10 cellular contexts compared by ENCODE assay signal in the genomic region with DNA sequence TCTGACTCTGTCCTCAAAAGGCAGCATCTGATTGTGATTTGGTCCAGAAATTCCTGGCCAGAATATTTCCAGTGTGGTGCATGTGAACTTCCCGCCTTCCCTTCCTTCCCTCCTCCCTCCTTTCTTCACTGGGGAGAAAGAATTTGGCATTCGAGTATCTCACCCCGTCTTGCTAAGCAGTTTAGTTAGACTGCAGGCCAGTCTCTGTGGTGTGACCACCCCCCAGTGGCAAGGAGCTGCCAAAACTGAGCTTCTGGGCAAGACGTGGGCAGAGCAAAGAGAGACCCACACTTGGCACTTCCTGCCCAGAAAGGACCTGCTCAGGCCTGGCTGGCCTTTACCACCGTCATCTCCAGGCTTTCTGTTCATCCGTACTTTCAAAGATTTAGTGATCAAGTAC. TPM values are rescaled to one million over a fixed set of nuclear protein-coding genes. Genes with fewer than 3 reads are reported as not detected.
DNase-seq lines count a peak whose midpoint lies in the region; ATAC-seq and TF ChIP-seq lines count a peak whose summit lies in the region.
"Had no signal": no experiment of that assay in that cellular context is flagged by ENCODE, and none has a peak within 500 bp of the region (broad histone marks: within the 10 kb centered on the region; RNA-seq: fewer than 3 reads in every experiment).

No MANE protein-coding gene starts in this region.

- DNase-seq in D341Med (ENCODE audit: low spot score) (peak; percentile 67), Kasumi-1 (lab: John Stamatoyannopoulos, UW) (peak; percentile 8 to 17), hypothalamus (lab: John Stamatoyannopoulos, UW) (peak in 30 of 51 donors; percentile 2 to 56 (median 18)), testis (peak; percentile 42)
- DNase-seq in activated T-helper 2 cell treated with anti-CD3 and anti-CD28 coated beads, Interferon-gamma antibody, Interleukin-2, Interleukin-4, amounts not matched to agents 10 μg/mL and 5 μg/mL and 100 μg/mL, durations not matched to agents 14 hours and 24 hours and 36 hours (ENCODE audit: low spot score) = no peak

- H3K9me3 Mint-ChIP-seq in activated naive CD8-positive, alpha-beta T cell (ENCODE audit: low read depth) = no peaks in the 10 kb centered on the region
- H3K9me3 Mint-ChIP-seq in activated T-helper 2 cell treated with anti-CD3 and anti-CD28 coated beads, Interferon-gamma antibody, Interleukin-2, Interleukin-4, amounts not matched to agents 10 μg/mL and 5 μg/mL and 100 μg/mL, durations not matched to agents 14 hours and 24 hours and 36 hours = no peaks in the 10 kb centered on the region
- H3K9me3 Mint-ChIP-seq: stimulated activated naive CD8-positive, alpha-beta T cell treated with anti-CD3 and anti-CD28 coated beads, Interleukin-15, Interleukin-2, amounts not matched to agents 100 ng/mL and 50 ng/mL, for 24 hours had no signal

- peaks cover 4% of the 10 kb centered on the region for H3K4me1 Mint-ChIP-seq in activated naive CD8-positive, alpha-beta T cell (ENCODE audit: low read depth)
- no peaks in the 10 kb centered on the region for H3K4me1 Mint-ChIP-seq in activated T-helper 2 cell treated with anti-CD3 and anti-CD28 coated beads, Interferon-gamma antibody, Interleukin-2, Interleukin-4, amounts not matched to agents 10 μg/mL and 5 μg/mL and 100 μg/mL, durations not matched to agents 14 hours and 24 hours and 36 hours (ENCODE audit: low read depth)

- no peaks in the 10 kb centered on the region for H3K36me3 ChIP-seq in testis (ENCODE audit: low read depth, missing control alignments)

- no peaks in the 10 kb centered on the region for H3K27me3 ChIP-seq in testis

- intact Hi-C loops in testis (cut with DNase I; ENCODE audit: low total_unique reads) = no loop called here
- intact Hi-C loops in activated T-helper 2 cell treated with anti-CD3 and anti-CD28 coated beads, Interferon-gamma antibody, Interleukin-2, Interleukin-4, amounts not matched to agents 10 μg/mL and 5 μg/mL and 100 μg/mL, durations not matched to agents 14 hours and 24 hours and 36 hours (cut with micrococcal nuclease) = no loop called here

- no peaks in the 10 kb centered on the region for H3K4me1 ChIP-seq in testis

- H3K9me3 ChIP-seq in testis = no peaks in the 10 kb centered on the region

- no peak overlapping the region for H3K4me3 ChIP-seq in testis

- no peak overlapping the region for H3K27ac ChIP-seq in testis

- peak in 2 of 3 experiments; percentile 21 to 28 for TF ChIP-seq CTCF in testis (IDR thresholded peaks at IDR 0.05)

- TF ChIP-seq POLR2A in testis (IDR thresholded peaks at IDR 0.05) = no peak

- H3K27me3 Mint-ChIP-seq in activated naive CD8-positive, alpha-beta T cell = no peaks in the 10 kb centered on the region
- H3K27me3 Mint-ChIP-seq in activated T-helper 2 cell treated with anti-CD3 and anti-CD28 coated beads, Interferon-gamma antibody, Interleukin-2, Interleukin-4, amounts not matched to agents 10 μg/mL and 5 μg/mL and 100 μg/mL, durations not matched to agents 14 hours and 24 hours and 36 hours (ENCODE audit: low read depth) = no peaks in the 10 kb centered on the region
- H3K27me3 Mint-ChIP-seq: stimulated activated naive CD8-positive, alpha-beta T cell treated with anti-CD3 and anti-CD28 coated beads, Interleukin-15, Interleukin-2, amounts not matched to agents 100 ng/mL and 50 ng/mL, for 24 hours had no signal

- 49 to 50% methylated on average over 6 of the region's 6 CpGs for WGBS in testis, 2 donors

- no peak overlapping the region for H3K4me3 Mint-ChIP-seq in activated naive CD8-positive, alpha-beta T cell
- H3K4me3 Mint-ChIP-seq in activated T-helper 2 cell treated with anti-CD3 and anti-CD28 coated beads, Interferon-gamma antibody, Interleukin-2, Interleukin-4, amounts not matched to agents 10 μg/mL and 5 μg/mL and 100 μg/mL, durations not matched to agents 14 hours and 24 hours and 36 hours (ENCODE audit: low read depth) = no peak overlapping the region
- H3K4me3 Mint-ChIP-seq: stimulated activated naive CD8-positive, alpha-beta T cell treated with anti-CD3 and anti-CD28 coated beads, Interleukin-15, Interleukin-2, amounts not matched to agents 100 ng/mL and 50 ng/mL, for 24 hours had no signal

- H3K27ac Mint-ChIP-seq in activated naive CD8-positive, alpha-beta T cell = peak overlapping the region; percentile 35
- no peak overlapping the region for H3K27ac Mint-ChIP-seq in activated T-helper 2 cell treated with anti-CD3 and anti-CD28 coated beads, Interferon-gamma antibody, Interleukin-2, Interleukin-4, amounts not matched to agents 10 μg/mL and 5 μg/mL and 100 μg/mL, durations not matched to agents 14 hours and 24 hours and 36 hours
- H3K27ac Mint-ChIP-seq: stimulated activated naive CD8-positive, alpha-beta T cell treated with anti-CD3 and anti-CD28 coated beads, Interleukin-15, Interleukin-2, amounts not matched to agents 100 ng/mL and 50 ng/mL, for 24 hours had no signal

- ATAC-seq in GM19395 (IDR thresholded peaks at IDR 0.05; ENCODE audit: unreplicated experiment) = no peak
- ATAC-seq in HG03521 (IDR thresholded peaks at IDR 0.05; ENCODE audit: unreplicated experiment) = no peak

- H3K36me3 Mint-ChIP-seq in activated naive CD8-positive, alpha-beta T cell = peaks cover 2% of the 10 kb centered on the region
- no peaks in the 10 kb centered on the region for H3K36me3 Mint-ChIP-seq in activated T-helper 2 cell treated with anti-CD3 and anti-CD28 coated beads, Interferon-gamma antibody, Interleukin-2, Interleukin-4, amounts not matched to agents 10 μg/mL and 5 μg/mL and 100 μg/mL, durations not matched to agents 14 hours and 24 hours and 36 hours (ENCODE audit: low read depth)

RNA-seq across cellular contexts. Expression of gene SNX20, which starts 36.4 kb away (rescaled TPM):
- 1 to 10 TPM in 1 of 2 donors, under 1 TPM in 1; 0.63 to 1.8 TPM for total RNA-seq in testis
- polyA plus RNA-seq in testis (ENCODE audit: insufficient read depth, low read depth, low replicate concordance) = 2.1 TPM
- 34.9 and 35.2 TPM in 2 replicates for total RNA-seq in activated T-helper 2 cell treated with anti-CD3 and anti-CD28 coated beads, Interferon-gamma antibody, Interleukin-2, Interleukin-4, amounts not matched to agents 10 μg/mL and 5 μg/mL and 100 μg/mL, durations not matched to agents 14 hours and 24 hours and 36 hours
- total RNA-seq: endothelial cell of umbilical vein had no signal
- polyA plus RNA-seq: endothelial cell of umbilical vein had no signal

RNA-seq across cellular contexts. Expression of gene NOD2, which starts 48.7 kb away (rescaled TPM):
- 1 to 10 TPM; 1.6 to 4.1 TPM for total RNA-seq in testis
- polyA plus RNA-seq in testis (ENCODE audit: insufficient read depth, low read depth, low replicate concordance) = 1.7 TPM
- 7.4 and 8.8 TPM in 2 replicates for total RNA-seq in activated T-helper 2 cell treated with anti-CD3 and anti-CD28 coated beads, Interferon-gamma antibody, Interleukin-2, Interleukin-4, amounts not matched to agents 10 μg/mL and 5 μg/mL and 100 μg/mL, durations not matched to agents 14 hours and 24 hours and 36 hours

Comparison
In these comparisons a context has a peak if more than half of its experiments do, and no peak if none do; other contexts are left out.
1. RNA of gene SNX20, which starts 36.4 kb away (total RNA-seq): 34.9 to 35.2 TPM in activated T-helper 2 cell treated with anti-CD3 and anti-CD28 coated beads, Interferon-gamma antibody, Interleukin-2, Interleukin-4, amounts not matched to agents 10 μg/mL and 5 μg/mL and 100 μg/mL, durations not matched to agents 14 hours and 24 hours and 36 hours; 0.63 to 1.8 TPM in testis; every median in the first group is over 10 times any median in the second.